20 cellular contexts compared by ENCODE assay signal in the genomic region with DNA sequence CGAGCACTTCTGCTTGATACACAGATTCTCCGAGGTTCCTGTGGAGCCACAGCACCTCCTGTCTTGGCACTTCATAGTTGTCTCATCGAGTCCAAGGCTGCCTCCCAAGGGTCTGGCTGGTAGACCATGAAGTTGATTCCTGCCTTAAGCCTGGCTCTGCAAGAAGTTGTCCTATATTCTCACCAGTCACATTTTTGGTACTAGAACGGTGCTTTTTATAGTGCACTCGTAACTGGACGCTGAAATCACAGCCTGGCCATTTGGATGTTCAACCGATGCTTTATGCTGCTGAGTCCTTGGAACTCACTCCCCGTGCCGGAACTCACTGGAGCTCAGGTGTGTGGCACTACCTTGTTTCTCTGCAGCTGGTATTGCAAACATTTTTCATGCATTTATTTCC. TPM values are rescaled to one million over a fixed set of nuclear protein-coding genes. Genes with fewer than 3 reads are reported as not detected.
A peak's percentile ranks its signal among the peaks of the same experiment; 100 is the strongest.
DNase-seq lines count a peak whose midpoint lies in the region; ATAC-seq, FAIRE-seq and TF ChIP-seq lines count a peak whose summit lies in the region.
"Had no signal": no experiment of that assay in that cellular context is flagged by ENCODE, and none has a peak within 500 bp of the region (broad histone marks: within the 10 kb centered on the region; RNA-seq: fewer than 3 reads in every experiment).

No MANE protein-coding gene starts in this region.

- H3K36me3 ChIP-seq in HCT116 (ENCODE audit: control insufficient read depth in 1 of 2, insufficient read depth in 2 of 2, low read length in 2 of 2) (no peaks in the 10 kb centered on the region), H1 (ENCODE audit: control insufficient read depth in 2 of 4, insufficient read depth in 4 of 4, low read length in 3 of 4) (no peaks in the 10 kb centered on the region; a peak in 2 of 8 replicates)
- H3K36me3 ChIP-seq: MG63 had no signal

- no peak overlapping the region for H2BK5ac ChIP-seq in H1 (ENCODE audit: low read depth, low read length)

- no TSS peak for BruUV-seq in HCT116 (replicated peaks; lab: Mats Ljungman, UMichigan)

- TF ChIP-seq EP300 in H1 (IDR thresholded peaks at IDR 0.05; ENCODE audit: borderline replicate concordance in 1 of 2, low read depth in 2 of 2, low read length in 2 of 2), result no peak

- H3K9ac ChIP-seq in HCT116 (ENCODE audit: low read length) (no peak overlapping the region), H1 (replicated peaks in 1 of 4; ENCODE audit: extremely low read depth in 1 of 4, low read depth in 3 of 4, low read length in 3 of 4) (no peak overlapping the region)

- H3K27ac ChIP-seq in HCT116 (ENCODE audit: low read depth, low read length) (no peak overlapping the region), H1 (ENCODE audit: low read depth, low read length) (no peak overlapping the region)

- no peak overlapping the region for H3K4me3 Mint-ChIP-seq in activated CD4-positive, alpha-beta memory T cell treated with anti-CD3 and anti-CD28 coated beads for 36 hours
- H3K4me3 Mint-ChIP-seq in activated CD4-positive, alpha-beta memory T cell treated with anti-CD3 and anti-CD28 coated beads, Interleukin-2, amount 10 ng/mL, durations not matched to agents 7 days and 5 days, result no peak overlapping the region
- no peak overlapping the region for H3K4me3 Mint-ChIP-seq in progenitor cell of endocrine pancreas (ENCODE audit: low read depth)

- no peaks in the 10 kb centered on the region for H3K9me3 Mint-ChIP-seq in activated CD4-positive, alpha-beta memory T cell treated with anti-CD3 and anti-CD28 coated beads for 36 hours
- H3K9me3 Mint-ChIP-seq in activated CD4-positive, alpha-beta memory T cell treated with anti-CD3 and anti-CD28 coated beads, Interleukin-2, amount 10 ng/mL, durations not matched to agents 7 days and 5 days, result peaks cover 4% of the 10 kb centered on the region
- H3K9me3 Mint-ChIP-seq in progenitor cell of endocrine pancreas (ENCODE audit: low read depth), result peaks cover 4% of the 10 kb centered on the region

- H2AK5ac ChIP-seq in H1 (ENCODE audit: low read depth, low read length), result no peak overlapping the region

- H4K20me1 ChIP-seq in HCT116 (ENCODE audit: insufficient read depth) (no peaks in the 10 kb centered on the region), H1 (replicated peaks in 1 of 2; ENCODE audit: control insufficient read depth in 1 of 2, insufficient read depth in 2 of 2, low read length in 2 of 2) (peaks cover 0 to 3% of the 10 kb centered on the region in 2 experiments)

- no peak for TF ChIP-seq POLR2A in HCT116 (IDR thresholded peaks at IDR 0.05; ENCODE audit: borderline replicate concordance, extremely low read depth, insufficient read depth, insufficient read length)
- TF ChIP-seq POLR2A in H1 (IDR thresholded peaks at IDR 0.05; ENCODE audit: control extremely low read depth in 1 of 2, low read depth in 2 of 2, low read length in 2 of 2), result no peak

- no peak overlapping the region for H3K56ac ChIP-seq in H1 (replicated peaks; ENCODE audit: insufficient read length, low read depth, low read length)

- no peak overlapping the region for H2BK120ac ChIP-seq in H1 (replicated peaks; ENCODE audit: low read depth, low read length)

- TF ChIP-seq CTCF in HCT116 (IDR thresholded peaks at IDR 0.05 in 2 of 3, conservative IDR thresholded peaks at IDR 0.05 in 1 of 3; ENCODE audit: borderline replicate concordance in 1 of 3, insufficient read depth in 1 of 3, low read depth in 2 of 3, low read length in 2 of 3) (no peak), H1 (IDR thresholded peaks at IDR 0.05; ENCODE audit: control extremely low read depth in 1 of 3, insufficient read depth in 1 of 3, low read depth in 1 of 3, low read length in 3 of 3) (peak in 2 of 3 experiments; percentile 6 to 23; a peak in 2 of 4 replicates), progenitor cell of endocrine pancreas (IDR thresholded peaks at IDR 0.05; ENCODE audit: unreplicated experiment) (no peak)

- H3K4me3 ChIP-seq in HCT116 (replicated peaks in 1 of 2; ENCODE audit: low read depth in 1 of 2, low read length in 2 of 2), result no peak overlapping the region
- no peak overlapping the region for H3K4me3 ChIP-seq in H1 (ENCODE audit: extremely low read depth in 1 of 4, insufficient read depth in 2 of 4, low read depth in 3 of 4, low read length in 4 of 4)
- H3K4me3 ChIP-seq: MG63 had no signal

- intact Hi-C loops in activated CD4-positive, alpha-beta memory T cell treated with anti-CD3 and anti-CD28 coated beads for 36 hours (cut with micrococcal nuclease), result no loop called here
- intact Hi-C loops in HCT116 (cut with micrococcal nuclease), result no loop called here

- H3K23ac ChIP-seq in H1 (ENCODE audit: insufficient read length), result no peak overlapping the region

- H4K8ac ChIP-seq in H1 (ENCODE audit: extremely low read depth, insufficient read depth, low read length), result no peak overlapping the region

- 95% methylated on average over 9 of the region's 9 CpGs; no CpG with 5 or more reads in 1 of the 2 experiments for WGBS in H1 (ENCODE audit: extremely low coverage in 1 of 2, insufficient coverage in 1 of 2, insufficient read length in 1 of 2, insufficient replicate concordance in 2 of 2, low coverage in 1 of 2, low lambda C conversion rate in 2 of 2, missing lambda C conversion rate in 1 of 2), 2 experiments

- H3K18ac ChIP-seq in H1 (ENCODE audit: extremely low read depth, low read length), result no peak overlapping the region

- H3K4me1 ChIP-seq in HCT116 (ENCODE audit: control insufficient read depth in 1 of 2, insufficient read depth in 2 of 2, low read length in 2 of 2), result no peaks in the 10 kb centered on the region
- H3K4me1 ChIP-seq in H1 (replicated peaks in 1 of 4; ENCODE audit: control insufficient read depth in 3 of 4, insufficient read depth in 4 of 4, low read length in 3 of 4), result no peaks in the 10 kb centered on the region

- no peaks in the 10 kb centered on the region; the same call in 1 of the 2 replicates for H3K79me1 ChIP-seq in H1 (ENCODE audit: low read depth, low read length)

- H3K14ac ChIP-seq in H1 (ENCODE audit: insufficient read length), result no peak overlapping the region

- H3K4me2 ChIP-seq in HCT116 (ENCODE audit: low read length) (no peak overlapping the region), H1 (ENCODE audit: insufficient read depth in 1 of 2, low read depth in 2 of 2, low read length in 2 of 2) (no peak overlapping the region)

- TF ChIP-seq RAD21 in HCT116 (IDR thresholded peaks at IDR 0.05; ENCODE audit: low read depth) (peak; percentile 31; the same call in 1 of the 2 replicates), H1 (IDR thresholded peaks at IDR 0.05 in 1 of 2, conservative IDR thresholded peaks at IDR 0.05 in 1 of 2; ENCODE audit: low read depth in 2 of 2, low read length in 2 of 2) (peak; percentile 27 to 45; a peak in 3 of 4 replicates)

- no peak for DNase-seq in activated CD4-positive, alpha-beta memory T cell treated with anti-CD3 and anti-CD28 coated beads for 36 hours
- DNase-seq in activated CD4-positive, alpha-beta memory T cell treated with anti-CD3 and anti-CD28 coated beads, Interleukin-2, amount 10 ng/mL, durations not matched to agents 7 days and 5 days, result no peak
- DNase-seq in HCT116 (ENCODE audit: low read depth, low spot score) (no peak), H1 (ENCODE audit: low read depth in 1 of 2, low spot score in 2 of 2) (no peak), progenitor cell of endocrine pancreas (ENCODE audit: low spot score, unreplicated experiment) (no peak), NCI-H187 treated with DMSO at 0.1 percent for 48 hours (lab: John Stamatoyannopoulos, UW) (no peak), NCI-H1092 treated with DMSO at 0.1 percent for 48 hours (lab: John Stamatoyannopoulos, UW) (no peak), GM19239 (ENCODE audit: insufficient read length, low spot score) (no peak)
- DNase-seq: DMS153, DND-41, KG1, MG63, NCI-H1694, NCI-H2081, NCI-H2227 treated with DMSO at 0.1 percent for 48 hours, NCI-H510A, NCI-H69, RPMI8226, SHP77 treated with DMSO at 0.1 percent for 48 hours had no signal

- H2BK12ac ChIP-seq in H1 (ENCODE audit: low read depth, low read length), result no peak overlapping the region

- peaks cover 23% of the 10 kb centered on the region for H3K4me1 Mint-ChIP-seq in activated CD4-positive, alpha-beta memory T cell treated with anti-CD3 and anti-CD28 coated beads for 36 hours (ENCODE audit: low read depth)
- peaks cover 21% of the 10 kb centered on the region for H3K4me1 Mint-ChIP-seq in activated CD4-positive, alpha-beta memory T cell treated with anti-CD3 and anti-CD28 coated beads, Interleukin-2, amount 10 ng/mL, durations not matched to agents 7 days and 5 days
- no peaks in the 10 kb centered on the region for H3K4me1 Mint-ChIP-seq in progenitor cell of endocrine pancreas (ENCODE audit: low read depth)

- H2AFZ ChIP-seq in HCT116 (ENCODE audit: low read depth, low read length, poor library complexity, severe bottlenecking) (no peak overlapping the region), H1 (ENCODE audit: low read length) (no peak overlapping the region)

- no peak overlapping the region for H2BK20ac ChIP-seq in H1 (ENCODE audit: low read length)

- CTCF ChIA-PET in activated CD4-positive, alpha-beta memory T cell treated with anti-CD3 and anti-CD28 coated beads for 36 hours (lab: Charles Lee), result interaction anchor here (1.0 to 1.5 kb wide), 5 partner anchors 9 to 417 kb away, joined by 3 to 10 read pairs (median 3); no protein-coding TSS in a partner anchor
- CTCF ChIA-PET in activated CD4-positive, alpha-beta memory T cell treated with anti-CD3 and anti-CD28 coated beads, Interleukin-2, amount 10 ng/mL, durations not matched to agents 7 days and 5 days (lab: Charles Lee), result interaction anchor here (1.5 to 1.8 kb wide), 2 partner anchors 9 to 151 kb away, joined by 4 to 6 read pairs; no protein-coding TSS in a partner anchor
- CTCF ChIA-PET in HCT116 (lab: Charles Lee) (interaction anchor here (1.1 kb wide), 1 partner anchor 9 kb away, joined by 3 read pairs; no protein-coding TSS in a partner anchor), H1 (lab: Charles Lee; ENCODE audit: partially characterized antibody) (interaction anchor here (0.7 to 15.8 kb wide), 5 partner anchors 9 to 311 kb away, joined by 3 to 266 read pairs (median 4); no protein-coding TSS in a partner anchor)

- no peak overlapping the region for H4K5ac ChIP-seq in H1 (ENCODE audit: insufficient read length, low read depth, low read length)

- FAIRE-seq in H1 (lab: Jason Lieb, UNC) (no peak), GM19239 (lab: Jason Lieb, UNC) (no peak)
- FAIRE-seq: H54 had no signal

- no peak for ATAC-seq in HCT116

- H3K79me2 ChIP-seq in HCT116 (ENCODE audit: insufficient read depth, low read length) (no peaks in the 10 kb centered on the region), H1 (ENCODE audit: control insufficient read depth in 1 of 2, insufficient read depth in 2 of 2, low read length in 2 of 2) (no peaks in the 10 kb centered on the region)

- H3K9me3 ChIP-seq in HCT116 (ENCODE audit: control insufficient read depth in 1 of 2, insufficient read depth in 1 of 2, low read depth in 1 of 2, low read length in 2 of 2) (no peaks in the 10 kb centered on the region), H1 (ENCODE audit: insufficient read depth in 2 of 2, low read depth in 1 of 2, low read length in 1 of 2) (no peaks in the 10 kb centered on the region)

- H4K91ac ChIP-seq in H1 (replicated peaks; ENCODE audit: insufficient read length, low read length), result no peak overlapping the region

- no peak overlapping the region for H3K4ac ChIP-seq in H1 (replicated peaks; ENCODE audit: insufficient read length, low read depth, low read length)

- no peaks in the 10 kb centered on the region for H3K9me2 ChIP-seq in HCT116 (ENCODE audit: insufficient read depth)

- H3K27me3 ChIP-seq in HCT116 (ENCODE audit: insufficient read depth, low read length) (no peaks in the 10 kb centered on the region), H1 (replicated peaks in 1 of 4; ENCODE audit: control insufficient read depth in 3 of 4, extremely low read depth in 1 of 4, insufficient read depth in 3 of 4, low read length in 3 of 4) (0 out of 7 replicates have a peak, but pooled peaks cover 0 to 2% (median 0%) of the 10 kb centered on the region in 4 experiments)
- H3K27me3 ChIP-seq: MG63 had no signal

- H2BK15ac ChIP-seq in H1 (ENCODE audit: low read length), result no peak overlapping the region

- POLR2A ChIA-PET in activated CD4-positive, alpha-beta memory T cell treated with anti-CD3 and anti-CD28 coated beads for 36 hours (lab: Charles Lee), result interaction anchor here (2.1 kb wide), 1 partner anchor 156 kb away, joined by 4 read pairs; no protein-coding TSS in a partner anchor
- POLR2A ChIA-PET in activated CD4-positive, alpha-beta memory T cell treated with anti-CD3 and anti-CD28 coated beads, Interleukin-2, amount 10 ng/mL, durations not matched to agents 7 days and 5 days (lab: Charles Lee), result interaction anchor here (0.6 kb wide), 1 partner anchor 577 kb away, joined by 3 read pairs; no protein-coding TSS in a partner anchor
- POLR2A ChIA-PET in HCT116 (lab: Charles Lee), result no interaction called here
- POLR2A ChIA-PET in H1 (lab: Charles Lee; ENCODE audit: partially characterized antibody), result interaction anchor here (1.9 kb wide), 1 partner anchor 9 kb away, joined by 5 read pairs; no protein-coding TSS in a partner anchor

- peaks cover 12% of the 10 kb centered on the region for H3K36me3 Mint-ChIP-seq in activated CD4-positive, alpha-beta memory T cell treated with anti-CD3 and anti-CD28 coated beads for 36 hours
- peaks cover 10% of the 10 kb centered on the region for H3K36me3 Mint-ChIP-seq in activated CD4-positive, alpha-beta memory T cell treated with anti-CD3 and anti-CD28 coated beads, Interleukin-2, amount 10 ng/mL, durations not matched to agents 7 days and 5 days (ENCODE audit: low read depth)
- peaks cover 3% of the 10 kb centered on the region for H3K36me3 Mint-ChIP-seq in progenitor cell of endocrine pancreas (ENCODE audit: insufficient read depth)

- peak overlapping the region; percentile 15 for H3K27ac Mint-ChIP-seq in activated CD4-positive, alpha-beta memory T cell treated with anti-CD3 and anti-CD28 coated beads for 36 hours
- H3K27ac Mint-ChIP-seq in activated CD4-positive, alpha-beta memory T cell treated with anti-CD3 and anti-CD28 coated beads, Interleukin-2, amount 10 ng/mL, durations not matched to agents 7 days and 5 days, result no peak overlapping the region
- H3K27ac Mint-ChIP-seq in progenitor cell of endocrine pancreas, result peak overlapping the region; percentile 31

- RAD21 ChIA-PET in HCT116 (lab: Charles Lee; ENCODE audit: low non-redundant PET in 1 of 2, low total read pairs in 2 of 2, uncharacterized antibody in 2 of 2, unreplicated experiment in 2 of 2), result interaction anchor here in 1 of 2 experiments (0.5 kb wide), 1 partner anchor 433 kb away, joined by 6 read pairs; no protein-coding TSS in a partner anchor

- H3K23me2 ChIP-seq in H1 (ENCODE audit: low read depth, low read length), result no peaks in the 10 kb centered on the region

- H3K27me3 Mint-ChIP-seq in activated CD4-positive, alpha-beta memory T cell treated with anti-CD3 and anti-CD28 coated beads for 36 hours, result peaks cover 2% of the 10 kb centered on the region
- no peaks in the 10 kb centered on the region for H3K27me3 Mint-ChIP-seq in activated CD4-positive, alpha-beta memory T cell treated with anti-CD3 and anti-CD28 coated beads, Interleukin-2, amount 10 ng/mL, durations not matched to agents 7 days and 5 days
- no peaks in the 10 kb centered on the region for H3K27me3 Mint-ChIP-seq in progenitor cell of endocrine pancreas

RNA-seq across cellular contexts. Expression of a gene that starts 35.6 kb away (rescaled TPM):
- total RNA-seq in activated CD4-positive, alpha-beta memory T cell treated with anti-CD3 and anti-CD28 coated beads for 36 hours, result 10 to 100 TPM; 68.9 to 69.9 TPM
- 10 to 100 TPM; 45.9 to 46.6 TPM for total RNA-seq in activated CD4-positive, alpha-beta memory T cell treated with anti-CD3 and anti-CD28 coated beads, Interleukin-2, amount 10 ng/mL, durations not matched to agents 7 days and 5 days
- total RNA-seq in HCT116 (2021; ENCODE audit: unreplicated experiment), result 19.9 TPM
- polyA plus RNA-seq in HCT116 (2012), result 8.3 and 10.2 TPM in 2 replicates
- 96.0 and 96.9 TPM in 2 replicates for total RNA-seq in H1 (2021; fragmentation: NEBNext Ultra II Directional; extraction: Animal tissue kit (Norgen Biotek cat#: 25700))
- 47.9 and 58.2 TPM in 2 replicates for polyA plus RNA-seq in H1 (2011; rRNA removed)
- polyA plus RNA-seq in H1 (2011; cell fraction: cytosol; rRNA removed), result 78.9 TPM
- polyA plus RNA-seq in H1 (2011; cell fraction: nucleus; rRNA removed), result 19.3 TPM
- polyA plus RNA-seq in H1 (2012, experiment 1 of 2), result 71.5 to 77.9 TPM (median 76.5 TPM) in 4 replicates
- polyA plus RNA-seq in H1 (2012, experiment 2 of 2), result 74.2 TPM
- 71.5 TPM for polyA plus RNA-seq in H1 (2013, experiment 1 of 2)
- polyA plus RNA-seq in H1 (2013, experiment 2 of 2), result 71.5 TPM
- polyA minus RNA-seq in H1 (2011; rRNA and poly(A)+ RNA removed), result 29.7 and 43.5 TPM in 2 replicates
- polyA minus RNA-seq in H1 (2011; cell fraction: cytosol; rRNA and poly(A)+ RNA removed), result 27.9 TPM
- polyA minus RNA-seq in H1 (2011; cell fraction: nucleus; rRNA and poly(A)+ RNA removed), result 24.2 TPM
- 32.5 and 33.6 TPM in 2 replicates for total RNA-seq in progenitor cell of endocrine pancreas

Comparison
In these comparisons a context has a peak if more than half of its experiments do, and no peak if none do; other contexts are left out.
1. CTCF ChIP-seq: peak in H1 (2 of 3); none in HCT116 (0 of 3) and progenitor cell of endocrine pancreas (single experiment).